ENCODE assay signal across 1 cellular context in the genomic region with DNA sequence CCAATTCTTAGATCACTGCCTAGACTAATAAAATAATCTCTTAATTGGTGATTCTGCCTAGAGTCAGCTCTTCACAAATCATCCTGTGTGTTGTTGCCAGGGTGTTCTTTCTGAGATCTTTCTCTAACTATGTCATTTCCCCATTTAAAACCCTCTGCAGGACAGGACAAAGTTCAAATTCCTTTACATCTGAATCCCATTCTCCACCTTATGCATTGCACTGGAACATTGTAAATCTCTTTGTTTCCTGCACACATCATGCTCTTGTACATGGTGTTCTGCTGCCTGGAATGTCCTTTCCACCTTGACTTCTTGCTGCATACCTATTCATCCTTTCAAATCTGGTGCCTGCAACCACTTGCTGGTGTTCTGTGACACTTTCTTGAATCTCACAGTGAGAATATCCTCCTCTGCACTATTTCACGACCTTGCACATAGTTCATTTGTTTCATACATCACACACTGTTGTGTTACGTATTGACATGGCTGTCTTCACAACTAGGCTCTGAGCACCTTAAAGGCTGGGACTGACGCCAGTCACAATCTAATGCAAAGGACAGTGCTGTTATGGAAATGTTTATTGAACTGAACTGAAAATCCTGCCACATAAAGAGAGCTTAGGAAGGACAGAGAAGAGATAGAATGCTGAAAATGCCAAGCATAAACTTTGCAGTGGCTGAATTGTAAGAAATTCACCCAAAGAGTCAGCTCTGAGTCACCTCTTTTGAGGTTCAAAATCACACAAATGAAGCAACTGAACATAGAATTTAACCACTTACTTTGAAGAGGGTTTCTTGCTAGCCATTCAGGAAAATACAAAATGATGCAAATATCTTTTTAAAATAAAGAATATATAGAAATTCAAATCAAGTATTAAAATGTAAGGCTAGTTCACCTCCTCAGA.
TF ChIP-seq lines count a peak whose summit lies in the region.

No MANE protein-coding gene starts in this region.

TF ChIP-seq in endothelial cell of umbilical vein, 7 proteins besides CTCF, POLR2A, EP300 and RAD21:
- TF ChIP-seq EZH2 (IDR thresholded peaks at IDR 0.05; ENCODE audit: borderline replicate concordance, low read depth, low read length, severe bottlenecking) (no peak), JUN (IDR thresholded peaks at IDR 0.05; ENCODE audit: borderline replicate concordance, insufficient read depth, insufficient read length, low read depth) (no peak), MYC (IDR thresholded peaks at IDR 0.05; ENCODE audit: low read depth, low read length) (no peak), GATA2 (IDR thresholded peaks at IDR 0.05; ENCODE audit: insufficient read depth, insufficient read length, low read depth, low read length) (no peak), POLR2AphosphoS5 (IDR thresholded peaks at IDR 0.05; ENCODE audit: insufficient read depth, low read depth, low read length) (no peak), FOS (IDR thresholded peaks at IDR 0.05; ENCODE audit: borderline replicate concordance, insufficient read depth, low read length) (no peak)
- TF ChIP-seq, protein P1, sequence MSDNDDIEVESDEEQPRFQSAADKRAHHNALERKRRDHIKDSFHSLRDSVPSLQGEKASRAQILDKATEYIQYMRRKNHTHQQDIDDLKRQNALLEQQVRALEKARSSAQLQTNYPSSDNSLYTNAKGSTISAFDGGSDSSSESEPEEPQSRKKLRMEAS (IDR thresholded peaks at IDR 0.05; ENCODE audit: insufficient read depth, insufficient read length): no peak
